Comparison of ENCODE assay signal across 35 cellular contexts in the genomic region with DNA sequence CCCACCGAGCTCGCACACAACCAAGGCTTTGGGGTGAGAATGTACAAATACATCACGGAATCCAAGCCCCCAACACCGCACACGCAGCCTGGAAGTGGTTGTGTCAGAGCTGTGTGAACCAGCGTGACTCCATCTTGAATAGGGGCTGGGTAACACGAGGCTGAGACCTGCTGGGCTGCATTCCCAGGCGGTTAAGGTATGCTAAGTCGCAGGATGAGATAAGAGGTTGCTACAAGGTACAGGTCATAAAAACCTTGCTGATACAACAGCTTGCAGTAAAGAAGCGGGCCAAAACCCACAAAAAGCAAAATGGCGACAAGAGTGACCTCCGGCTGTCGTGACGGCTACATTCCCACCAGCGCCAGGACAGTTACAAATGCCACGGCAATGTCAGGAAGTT.
"Had no signal": no experiment of that assay in that cellular context is flagged by ENCODE, and none has a peak within 500 bp of the region (broad histone marks: within the 10 kb centered on the region; RNA-seq: fewer than 3 reads in every experiment).

No MANE protein-coding gene starts in this region.

- H3K9me3 ChIP-seq: adrenal gland had no signal

- FAIRE-seq: astrocyte, bronchial epithelial cell had no signal

- H3K36me3 ChIP-seq: adrenal gland had no signal

- ATAC-seq: activated naive CD4-positive, alpha-beta T cell treated with anti-CD3 and anti-CD28 coated beads, Interleukin-2, amount 50 U/mL, for 72 hours; activated T-cell treated with anti-CD3 and anti-CD28 coated beads, Interleukin-2, amount 50 U/mL, for 4 hours; Panc1; SK-N-SH treated with all-trans-retinoic acid at 6 μM for 48 hours had no signal

- H3K27ac ChIP-seq: adrenal gland, VCaP had no signal

- H3K27me3 ChIP-seq: adrenal gland had no signal

- H3K27me3 Mint-ChIP-seq: activated CD4-positive, alpha-beta T cell treated with anti-CD3 and anti-CD28 coated beads, Interleukin-2, amount 10 ng/mL, durations not matched to agents 7 days and 5 days had no signal

- H3K27ac Mint-ChIP-seq: activated CD4-positive, alpha-beta T cell treated with anti-CD3 and anti-CD28 coated beads, Interleukin-2, amount 10 ng/mL, durations not matched to agents 7 days and 5 days; activated naive CD4-positive, alpha-beta T cell treated with anti-CD3 and anti-CD28 coated beads for 36 hours; activated naive CD4-positive, alpha-beta T cell treated with anti-CD3 and anti-CD28 coated beads, Interleukin-2, amount 50 U/mL, for 72 hours; activated T-helper 1 cell treated with anti-CD3 and anti-CD28 coated beads, Interleukin-12 subunit alpha, Interleukin-12 subunit beta, Interleukin-2, Interleukin-4 antibody, amounts not matched to agents 30 ng/mL and 10 ng/mL and 1 ng/mL, durations not matched to agents 14 hours and 24 hours and 36 hours; brain had no signal

- H3K4me3 ChIP-seq: adrenal gland had no signal

- H3K4me3 Mint-ChIP-seq: activated CD4-positive, alpha-beta T cell treated with anti-CD3 and anti-CD28 coated beads, Interleukin-2, amount 10 ng/mL, durations not matched to agents 7 days and 5 days; activated naive CD4-positive, alpha-beta T cell treated with anti-CD3 and anti-CD28 coated beads for 36 hours; activated T-cell treated with anti-CD3 and anti-CD28 coated beads, Interleukin-2, amount 50 U/mL, for 4 hours; activated T-helper 1 cell treated with anti-CD3 and anti-CD28 coated beads, Interleukin-12 subunit alpha, Interleukin-12 subunit beta, Interleukin-2, Interleukin-4 antibody, amounts not matched to agents 30 ng/mL and 10 ng/mL and 1 ng/mL, durations not matched to agents 14 hours and 24 hours and 36 hours; brain had no signal

- DNase-seq: activated CD4-positive, alpha-beta T cell treated with anti-CD3 and anti-CD28 coated beads, Interleukin-2, amount 10 ng/mL, durations not matched to agents 7 days and 5 days; activated CD4-positive, alpha-beta T cell treated with anti-CD3 and anti-CD28 coated beads, Interleukin-2, amount 50 U/mL, for 48 hours; activated CD8-positive, alpha-beta memory T cell treated with anti-CD3 and anti-CD28 coated beads, Interleukin-2, amount 50 U/mL, for 4 hours; activated gamma-delta T cell treated with Interleukin-2 at 50 U/mL for 16 hours; activated naive CD4-positive, alpha-beta T cell treated with anti-CD3 and anti-CD28 coated beads for 36 hours; activated T-cell treated with anti-CD3 and anti-CD28 coated beads for 4 hours; activated T-cell treated with anti-CD3 and anti-CD28 coated beads, Interleukin-2, amount 50 U/mL, for 4 hours; adrenal gland; central memory CD4-positive, alpha-beta T cell; Karpas-422; KBM-7; NCI-H1048; NCI-H1105 treated with DMSO at 0.1 percent for 48 hours; NCI-H1436; NCI-H1694; NCI-H1930; NCI-H2081 treated with DMSO at 0.1 percent for 48 hours; NCI-H226; NCI-H446 treated with DMSO at 0.1 percent for 48 hours; NCI-H524; NCI-H69; NCI-H82; SIG-M5; SW 1271; T-helper 1 cell; T-helper 2 cell; T-helper 9 cell had no signal

- H3K4me1 ChIP-seq: adrenal gland had no signal

- H3K4me1 Mint-ChIP-seq: activated CD4-positive, alpha-beta T cell treated with anti-CD3 and anti-CD28 coated beads, Interleukin-2, amount 10 ng/mL, durations not matched to agents 7 days and 5 days had no signal
